In the genomic region with DNA sequence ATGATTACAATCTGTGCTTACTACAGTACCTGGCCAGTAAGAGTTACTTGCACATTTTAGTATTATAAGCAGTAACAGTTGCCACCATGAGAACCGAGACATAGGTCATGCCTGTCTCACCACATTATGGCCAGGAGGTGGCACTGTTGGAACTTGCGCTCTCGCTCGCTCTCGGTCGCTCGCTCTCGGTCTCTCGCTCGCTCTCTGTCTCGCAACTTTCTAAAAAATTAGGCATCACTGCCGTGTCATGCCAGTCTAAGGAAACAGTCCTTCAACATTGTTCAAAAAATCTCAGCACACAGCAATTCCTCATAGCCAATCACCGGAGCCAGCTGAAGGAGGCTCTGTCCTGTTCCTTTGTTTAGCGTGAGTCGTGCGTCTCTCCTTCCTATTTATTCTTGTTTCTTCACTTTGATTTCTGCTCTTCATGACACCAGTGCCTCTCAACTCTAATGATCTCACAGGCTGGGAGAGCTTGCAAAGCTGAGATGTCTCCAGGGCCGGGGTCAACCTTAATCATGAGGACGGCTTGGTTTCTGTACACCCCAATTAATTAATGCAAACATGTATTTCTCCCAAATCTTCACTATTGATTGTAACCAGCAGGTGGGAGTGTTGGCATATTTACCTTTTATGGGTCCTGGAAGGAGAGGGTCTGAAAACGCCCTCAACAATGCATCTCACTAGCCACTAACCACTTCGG, we compare ENCODE assay signal across 8 cellular contexts.
A peak's percentile ranks its signal among the peaks of the same experiment; 100 is the strongest.
DNase-seq lines count a peak whose midpoint lies in the region; ATAC-seq and FAIRE-seq lines count a peak whose summit lies in the region.

No MANE protein-coding gene starts in this region.

- no peak for FAIRE-seq in HTR-8/SVneo (lab: Jason Lieb, UNC)

- DNase-seq in D341Med (ENCODE audit: low spot score) (peak; percentile 76), HTR-8/SVneo (ENCODE audit: insufficient read length, low spot score) (peak; percentile 53), NOMO-1 treated with dmso at 0.1 percent for 144 hours (lab: John Stamatoyannopoulos, UW; ENCODE audit: unreplicated experiment) (peak; percentile 76), epithelial cell of prostate (ENCODE audit: low read depth, low spot score) (no peak), middle frontal gyrus (ENCODE audit: extremely low spot score, low spot score) (peak; percentile 74)
- peak; percentile 79 for DNase-seq in activated CD8-positive, alpha-beta memory T cell treated with anti-CD3 and anti-CD28 coated beads, Interleukin-2, amount 50 U/mL, for 48 hours
- peak; percentile 32 to 38 for DNase-seq in stimulated activated CD8-positive, alpha-beta memory T cell treated with anti-CD3 and anti-CD28 coated beads, Interleukin-4, amount 100 ng/mL, for 1 hour (ENCODE audit: low read depth in 2 of 2, low spot score in 1 of 2)

- peak; percentile 90 for ATAC-seq in GM21381 (IDR thresholded peaks at IDR 0.05; ENCODE audit: unreplicated experiment)

- peak overlapping the region; percentile 39 for H3K27ac ChIP-seq in epithelial cell of prostate
